ENCODE assay signal across 18 cellular contexts in genomic region chr2:26187114-26187513, GRCh38.
"Had no signal": no experiment of that assay in that cellular context is flagged by ENCODE, and none has a peak within 500 bp of the region (broad histone marks: within the 10 kb centered on the region; RNA-seq: fewer than 3 reads in every experiment).

No MANE protein-coding gene starts in this region.

- H3K4me3 ChIP-seq: lung had no signal

- DNase-seq: activated B cell treated with CpG ODN at 0.5 μM for 24 hours; activated CD4-positive, alpha-beta T cell treated with anti-CD3 and anti-CD28 coated beads, Interleukin-2, amount 10 ng/mL, durations not matched to agents 24 days and 14 days; activated CD8-positive, alpha-beta memory T cell treated with anti-CD3 and anti-CD28 coated beads, Interleukin-2, amount 50 U/mL, for 4 hours; activated CD8-positive, alpha-beta T cell treated with anti-CD3 and anti-CD28 coated beads, Interleukin-2, amount 10 ng/mL, durations not matched to agents 7 days and 5 days; islet precursor cell; nucleus accumbens; small intestine; stimulated activated CD4-positive, alpha-beta T cell treated with anti-CD3 and anti-CD28 coated beads, Interleukin-4, amount 100 ng/mL, for 4 hours; stimulated activated CD8-positive, alpha-beta memory T cell treated with anti-CD3 and anti-CD28 coated beads, Interleukin-4, amount 100 ng/mL, for 48 hours; stimulated activated naive CD4-positive, alpha-beta T cell treated with Interleukin-2 at 50 U/mL for 16 hours; T-helper 17 cell; trophoblast cell had no signal

- H3K9me3 Mint-ChIP-seq: activated B cell treated with CpG ODN at 0.5 μM for 24 hours; activated CD4-positive, alpha-beta T cell treated with anti-CD3 and anti-CD28 coated beads, Interleukin-2, amount 10 ng/mL, durations not matched to agents 24 days and 14 days; activated naive CD4-positive, alpha-beta T cell treated with anti-CD3 and anti-CD28 coated beads, Interleukin-2, amount 50 U/mL, for 72 hours; activated T-helper 17 cell treated with anti-CD3 and anti-CD28 coated beads, Interleukin-2, amount 50 U/mL, for 72 hours had no signal

- H3K27me3 Mint-ChIP-seq: activated B cell treated with CpG ODN at 0.5 μM for 24 hours; activated CD4-positive, alpha-beta T cell treated with anti-CD3 and anti-CD28 coated beads, Interleukin-2, amount 10 ng/mL, durations not matched to agents 24 days and 14 days; activated T-helper 17 cell treated with anti-CD3 and anti-CD28 coated beads, Interleukin-2, amount 50 U/mL, for 72 hours; T-helper 17 cell had no signal

- H3K36me3 Mint-ChIP-seq: activated naive CD4-positive, alpha-beta T cell treated with anti-CD3 and anti-CD28 coated beads, Interleukin-2, amount 50 U/mL, for 72 hours had no signal

- H3K27ac Mint-ChIP-seq: activated B cell treated with CpG ODN at 0.5 μM for 24 hours; activated CD4-positive, alpha-beta T cell treated with anti-CD3 and anti-CD28 coated beads, Interleukin-2, amount 10 ng/mL, durations not matched to agents 24 days and 14 days; activated CD8-positive, alpha-beta T cell treated with anti-CD3 and anti-CD28 coated beads, Interleukin-2, amount 10 ng/mL, durations not matched to agents 7 days and 5 days; activated naive CD4-positive, alpha-beta T cell treated with anti-CD3 and anti-CD28 coated beads, Interleukin-2, amount 50 U/mL, for 72 hours; activated T-helper 17 cell treated with anti-CD3 and anti-CD28 coated beads, Interleukin-2, amount 50 U/mL, for 72 hours; progenitor cell of endocrine pancreas; T-helper 17 cell had no signal

- ATAC-seq: activated CD8-positive, alpha-beta T cell treated with anti-CD3 and anti-CD28 coated beads, Interleukin-2, amount 10 ng/mL, durations not matched to agents 7 days and 5 days; activated naive CD4-positive, alpha-beta T cell treated with anti-CD3 and anti-CD28 coated beads, Interleukin-2, amount 50 U/mL, for 72 hours; activated T-helper 17 cell treated with anti-CD3 and anti-CD28 coated beads, Interleukin-2, amount 50 U/mL, for 72 hours; esophagus mucosa; right cardiac atrium; T-helper 17 cell had no signal

- H3K4me3 Mint-ChIP-seq: activated B cell treated with CpG ODN at 0.5 μM for 24 hours; activated CD8-positive, alpha-beta T cell treated with anti-CD3 and anti-CD28 coated beads, Interleukin-2, amount 10 ng/mL, durations not matched to agents 7 days and 5 days; activated T-helper 17 cell treated with anti-CD3 and anti-CD28 coated beads, Interleukin-2, amount 50 U/mL, for 72 hours had no signal
